ENCODE assay signal across 20 cellular contexts in the genomic region with DNA sequence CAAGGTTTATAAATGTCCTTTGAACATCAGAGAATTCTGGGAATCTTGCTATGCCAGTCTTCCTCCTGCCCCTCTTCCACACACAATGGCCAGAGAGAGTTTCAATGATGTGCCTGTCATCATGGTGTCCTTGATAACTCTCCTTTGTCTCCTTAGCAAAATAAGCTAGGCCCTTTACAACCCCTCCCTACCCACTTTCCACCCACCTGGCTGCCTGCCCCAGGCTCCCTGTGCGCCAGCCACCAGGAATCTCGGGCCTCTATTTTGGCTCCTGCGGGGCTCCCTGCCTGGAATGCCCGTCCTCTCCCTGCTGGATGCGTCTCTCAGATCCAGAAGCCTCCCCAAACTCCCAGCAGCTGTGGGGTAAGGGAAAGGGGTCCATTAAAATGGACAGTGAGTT.
DNase-seq lines count a peak whose midpoint lies in the region; ATAC-seq and TF ChIP-seq lines count a peak whose summit lies in the region.
"Had no signal": no experiment of that assay in that cellular context is flagged by ENCODE, and none has a peak within 500 bp of the region (broad histone marks: within the 10 kb centered on the region; RNA-seq: fewer than 3 reads in every experiment).

No MANE protein-coding gene starts in this region.

- no peaks in the 10 kb centered on the region for H3K36me3 ChIP-seq in left ventricle myocardium inferior
- H3K36me3 ChIP-seq: BLaER1, HAP-1 had no signal

- no peaks in the 10 kb centered on the region for H3K4me1 Mint-ChIP-seq in activated naive CD4-positive, alpha-beta T cell treated with anti-CD3 and anti-CD28 coated beads, Interleukin-2, amount 50 U/mL, for 24 hours
- H3K4me1 Mint-ChIP-seq in stimulated activated naive B cell treated with anti-CD40 and anti-IgM and Interleukin-4, amounts not matched to agents 10 μg/mL and 1 μg/mL and 100 μg/mL, for 72 hours = no peaks in the 10 kb centered on the region
- H3K4me1 Mint-ChIP-seq: B cell; CD4-positive, CD25-positive, alpha-beta regulatory T cell had no signal

- peaks cover 18% of the 10 kb centered on the region for H3K27me3 Mint-ChIP-seq in activated naive CD4-positive, alpha-beta T cell treated with anti-CD3 and anti-CD28 coated beads, Interleukin-2, amount 50 U/mL, for 24 hours
- H3K27me3 Mint-ChIP-seq in stimulated activated naive B cell treated with anti-CD40 and anti-IgM and Interleukin-4, amounts not matched to agents 10 μg/mL and 1 μg/mL and 100 μg/mL, for 72 hours = peaks cover 42 to 65% of the 10 kb centered on the region in 2 donors

- H3K4me1 ChIP-seq in left ventricle myocardium inferior = no peaks in the 10 kb centered on the region
- H3K4me1 ChIP-seq: BLaER1, Caco-2, HAP-1 had no signal

- peaks cover 5% of the 10 kb centered on the region for H3K36me3 Mint-ChIP-seq in activated naive CD4-positive, alpha-beta T cell treated with anti-CD3 and anti-CD28 coated beads, Interleukin-2, amount 50 U/mL, for 24 hours
- H3K36me3 Mint-ChIP-seq in stimulated activated naive B cell treated with anti-CD40 and anti-IgM and Interleukin-4, amounts not matched to agents 10 μg/mL and 1 μg/mL and 100 μg/mL, for 72 hours = peaks cover 5 to 12% of the 10 kb centered on the region in 2 donors
- H3K36me3 Mint-ChIP-seq: CD4-positive, CD25-positive, alpha-beta regulatory T cell had no signal

- H3K9me3 ChIP-seq in left ventricle myocardium inferior (replicated peaks) = peaks cover 24% of the 10 kb centered on the region
- H3K9me3 ChIP-seq: HAP-1 had no signal

- DNase-seq in activated naive CD4-positive, alpha-beta T cell treated with Interleukin-2 at 50 U/mL for 16 hours = no peak
- peak; percentile 56 for DNase-seq in cardiac septum (ENCODE audit: low spot score)
- no peak for DNase-seq in left ventricle myocardium inferior
- peak; percentile 57 for DNase-seq in ELF-1 (ENCODE audit: low read depth, low spot score)
- DNase-seq in stimulated activated naive B cell treated with anti-CD40 and anti-IgM and Interleukin-4, amounts not matched to agents 10 μg/mL and 1 μg/mL and 100 μg/mL, for 72 hours = no peak
- DNase-seq: Caco-2; CD4-positive, CD25-positive, alpha-beta regulatory T cell; CD8-positive, alpha-beta T cell; DMS153; DND-41; GDM1; GOT3; HFFc6 had no signal

- no peak overlapping the region for H3K27ac ChIP-seq in left ventricle myocardium inferior (replicated peaks)
- H3K27ac ChIP-seq: 22Rv1, BLaER1, C4-2B had no signal

- ATAC-seq in stimulated activated naive B cell treated with anti-CD40 and anti-IgM and Interleukin-4, amounts not matched to agents 10 μg/mL and 1 μg/mL and 100 μg/mL, for 72 hours (replicated peaks) = no peak
- ATAC-seq: CD8-positive, alpha-beta T cell; GM12878 had no signal

- TF ChIP-seq CTCF in left ventricle myocardium inferior (IDR thresholded peaks at IDR 0.05; ENCODE audit: borderline replicate concordance) = no peak

- peaks cover 42% of the 10 kb centered on the region for H3K27me3 ChIP-seq in left ventricle myocardium inferior (ENCODE audit: low read depth)
- H3K27me3 ChIP-seq: BLaER1 had no signal

- no peak overlapping the region for H3K4me3 Mint-ChIP-seq in activated naive CD4-positive, alpha-beta T cell treated with anti-CD3 and anti-CD28 coated beads, Interleukin-2, amount 50 U/mL, for 24 hours
- no peak overlapping the region for H3K4me3 Mint-ChIP-seq in stimulated activated naive B cell treated with anti-CD40 and anti-IgM and Interleukin-4, amounts not matched to agents 10 μg/mL and 1 μg/mL and 100 μg/mL, for 72 hours
- H3K4me3 Mint-ChIP-seq: B cell; CD4-positive, CD25-positive, alpha-beta regulatory T cell; CD8-positive, alpha-beta T cell; HFFc6 had no signal

- peaks cover 9% of the 10 kb centered on the region for H3K9me3 Mint-ChIP-seq in activated naive CD4-positive, alpha-beta T cell treated with anti-CD3 and anti-CD28 coated beads, Interleukin-2, amount 50 U/mL, for 24 hours
- H3K9me3 Mint-ChIP-seq in stimulated activated naive B cell treated with anti-CD40 and anti-IgM and Interleukin-4, amounts not matched to agents 10 μg/mL and 1 μg/mL and 100 μg/mL, for 72 hours = peaks cover 18 to 27% of the 10 kb centered on the region in 2 donors

- H3K4me3 ChIP-seq in left ventricle myocardium inferior = no peak overlapping the region
- H3K4me3 ChIP-seq: BLaER1, GM12878, HAP-1 had no signal

- peak overlapping the region; percentile 48 for H3K27ac Mint-ChIP-seq in activated naive CD4-positive, alpha-beta T cell treated with anti-CD3 and anti-CD28 coated beads, Interleukin-2, amount 50 U/mL, for 24 hours
- no peak overlapping the region for H3K27ac Mint-ChIP-seq in stimulated activated naive B cell treated with anti-CD40 and anti-IgM and Interleukin-4, amounts not matched to agents 10 μg/mL and 1 μg/mL and 100 μg/mL, for 72 hours
- H3K27ac Mint-ChIP-seq: B cell; CD4-positive, CD25-positive, alpha-beta regulatory T cell; CD8-positive, alpha-beta T cell; HFFc6 had no signal

- intact Hi-C loops in cardiac septum (cut with DNase I) (no loop called here), left ventricle myocardium inferior (cut with micrococcal nuclease) (no loop called here)

Comparison
In these comparisons a context has a peak if more than half of its experiments do, and no peak if none do; other contexts are left out.
1. DNase-seq: peak in cardiac septum (single experiment) and ELF-1 (single experiment); none in activated naive CD4-positive, alpha-beta T cell treated with Interleukin-2 at 50 U/mL for 16 hours (single experiment), left ventricle myocardium inferior (single experiment) and stimulated activated naive B cell treated with anti-CD40 and anti-IgM and Interleukin-4, amounts not matched to agents 10 μg/mL and 1 μg/mL and 100 μg/mL, for 72 hours (single experiment).